ENCODE assay signal across 1 cellular context in the genomic region with DNA sequence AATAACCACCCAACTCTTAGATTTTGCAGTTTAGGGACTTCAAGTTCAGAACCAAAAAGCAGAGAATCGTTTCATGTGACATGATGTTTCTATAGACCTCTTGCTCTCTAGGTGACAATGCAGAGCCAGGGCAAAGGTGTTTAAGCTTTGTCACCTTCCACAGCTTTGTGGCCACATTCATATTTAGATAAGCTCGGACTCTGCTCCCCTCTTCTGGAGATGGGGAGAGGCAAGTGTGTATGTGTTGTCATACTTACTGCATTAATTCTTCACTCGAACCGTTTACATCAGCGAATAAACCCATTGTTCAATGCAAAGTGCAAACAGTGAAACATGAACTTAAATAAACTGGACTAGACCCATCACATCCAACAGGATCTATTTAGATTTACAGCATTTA.
TF ChIP-seq lines count a peak whose summit lies in the region.

No MANE protein-coding gene starts in this region.

TF ChIP-seq in HepG2, 621 proteins besides CTCF, POLR2A, EP300 and RAD21 (continued from another document and continues in another):
- TF ChIP-seq BCL3 (CRISPR knock-in tag; IDR thresholded peaks at IDR 0.05) (no peak), HNF4G (IDR thresholded peaks at IDR 0.05; ENCODE audit: borderline replicate concordance, low read depth, low read length) (peak; percentile 60; the same call in 1 of the 2 replicates), HNF4G (CRISPR knock-in tag; IDR thresholded peaks at IDR 0.05; ENCODE audit: borderline replicate concordance, low read depth) (no peak), SALL2 (CRISPR knock-in tag; IDR thresholded peaks at IDR 0.05) (no peak), HNRNPK (IDR thresholded peaks at IDR 0.05; ENCODE audit: low read depth, low read length, poor library complexity, severe bottlenecking) (no peak), ZNF225 (CRISPR knock-in tag; IDR thresholded peaks at IDR 0.05) (no peak), RNF2 (conservative IDR thresholded peaks at IDR 0.05; ENCODE audit: low read depth) (no peak), KMT2A (CRISPR knock-in tag; IDR thresholded peaks at IDR 0.05) (no peak), GPN1 (CRISPR knock-in tag; IDR thresholded peaks at IDR 0.05; ENCODE audit: borderline replicate concordance) (no peak), GTF3A (CRISPR knock-in tag; conservative IDR thresholded peaks at IDR 0.05) (no peak), HDAC6 (IDR thresholded peaks at IDR 0.05; ENCODE audit: low read depth, low read length) (no peak), THYN1 (CRISPR knock-in tag; IDR thresholded peaks at IDR 0.05; ENCODE audit: borderline replicate concordance, low read depth) (no peak), ZNF382 (CRISPR knock-in tag; IDR thresholded peaks at IDR 0.05; ENCODE audit: borderline replicate concordance) (no peak), ZNF790 (CRISPR knock-in tag; IDR thresholded peaks at IDR 0.05; ENCODE audit: borderline replicate concordance) (no peak), TOE1 (CRISPR knock-in tag; IDR thresholded peaks at IDR 0.05) (no peak), SIX4 (CRISPR knock-in tag; IDR thresholded peaks at IDR 0.05) (no peak; the same call in 1 of the 2 replicates), ZNF678 (CRISPR knock-in tag; IDR thresholded peaks at IDR 0.05) (no peak), ATF7 (IDR thresholded peaks at IDR 0.05) (no peak), ATF7 (CRISPR knock-in tag; IDR thresholded peaks at IDR 0.05) (no peak), KDM5B (CRISPR knock-in tag; IDR thresholded peaks at IDR 0.05; ENCODE audit: borderline replicate concordance) (no peak), HES4 (CRISPR knock-in tag; IDR thresholded peaks at IDR 0.05; ENCODE audit: borderline replicate concordance) (no peak), ZMYM2 (CRISPR knock-in tag; IDR thresholded peaks at IDR 0.05) (no peak), PPARG (CRISPR knock-in tag; conservative IDR thresholded peaks at IDR 0.05) (0 out of 2 replicates have a peak, but pooled peaks have one; percentile 18), ARID3A (IDR thresholded peaks at IDR 0.05; ENCODE audit: low read depth, low read length) (peak; percentile 23; the same call in 1 of the 2 replicates), MTA3 (CRISPR knock-in tag; IDR thresholded peaks at IDR 0.05) (no peak), ZNF24 (IDR thresholded peaks at IDR 0.05) (peak; percentile 88), MIXL1 (CRISPR knock-in tag; IDR thresholded peaks at IDR 0.05) (0 out of 2 replicates have a peak, but pooled peaks have one; percentile 61), POLR2AphosphoS5 (IDR thresholded peaks at IDR 0.05; ENCODE audit: low read depth, low read length) (0 out of 2 replicates have a peak, but pooled peaks have one; percentile 25), TBX3 (IDR thresholded peaks at IDR 0.05; ENCODE audit: borderline replicate concordance) (peak; percentile 76; the same call in 1 of the 2 replicates), ZNF17 (CRISPR knock-in tag; IDR thresholded peaks at IDR 0.05) (no peak), ZBTB14 (CRISPR knock-in tag; IDR thresholded peaks at IDR 0.05) (no peak), NR2C2 (CRISPR knock-in tag; IDR thresholded peaks at IDR 0.05; ENCODE audit: borderline replicate concordance) (no peak), RELA (CRISPR knock-in tag; IDR thresholded peaks at IDR 0.05) (no peak), NFATC3 (CRISPR knock-in tag; IDR thresholded peaks at IDR 0.05) (no peak), ZFP37 (CRISPR knock-in tag; IDR thresholded peaks at IDR 0.05; ENCODE audit: borderline replicate concordance) (no peak), FOSL1 (CRISPR knock-in tag; IDR thresholded peaks at IDR 0.05; ENCODE audit: borderline replicate concordance) (no peak), PHF20 (CRISPR knock-in tag; IDR thresholded peaks at IDR 0.05) (no peak), ZNF30 (CRISPR knock-in tag; IDR thresholded peaks at IDR 0.05) (no peak), ARHGAP35 (CRISPR knock-in tag; IDR thresholded peaks at IDR 0.05; ENCODE audit: borderline replicate concordance) (no peak), ZNF503 (CRISPR knock-in tag; IDR thresholded peaks at IDR 0.05) (no peak), SMC3 (IDR thresholded peaks at IDR 0.05; ENCODE audit: low read length) (peak; percentile 62; the same call in 1 of the 2 replicates), ZNF816 (CRISPR knock-in tag; IDR thresholded peaks at IDR 0.05; ENCODE audit: borderline replicate concordance) (no peak)
- TF ChIP-seq, protein P1, sequence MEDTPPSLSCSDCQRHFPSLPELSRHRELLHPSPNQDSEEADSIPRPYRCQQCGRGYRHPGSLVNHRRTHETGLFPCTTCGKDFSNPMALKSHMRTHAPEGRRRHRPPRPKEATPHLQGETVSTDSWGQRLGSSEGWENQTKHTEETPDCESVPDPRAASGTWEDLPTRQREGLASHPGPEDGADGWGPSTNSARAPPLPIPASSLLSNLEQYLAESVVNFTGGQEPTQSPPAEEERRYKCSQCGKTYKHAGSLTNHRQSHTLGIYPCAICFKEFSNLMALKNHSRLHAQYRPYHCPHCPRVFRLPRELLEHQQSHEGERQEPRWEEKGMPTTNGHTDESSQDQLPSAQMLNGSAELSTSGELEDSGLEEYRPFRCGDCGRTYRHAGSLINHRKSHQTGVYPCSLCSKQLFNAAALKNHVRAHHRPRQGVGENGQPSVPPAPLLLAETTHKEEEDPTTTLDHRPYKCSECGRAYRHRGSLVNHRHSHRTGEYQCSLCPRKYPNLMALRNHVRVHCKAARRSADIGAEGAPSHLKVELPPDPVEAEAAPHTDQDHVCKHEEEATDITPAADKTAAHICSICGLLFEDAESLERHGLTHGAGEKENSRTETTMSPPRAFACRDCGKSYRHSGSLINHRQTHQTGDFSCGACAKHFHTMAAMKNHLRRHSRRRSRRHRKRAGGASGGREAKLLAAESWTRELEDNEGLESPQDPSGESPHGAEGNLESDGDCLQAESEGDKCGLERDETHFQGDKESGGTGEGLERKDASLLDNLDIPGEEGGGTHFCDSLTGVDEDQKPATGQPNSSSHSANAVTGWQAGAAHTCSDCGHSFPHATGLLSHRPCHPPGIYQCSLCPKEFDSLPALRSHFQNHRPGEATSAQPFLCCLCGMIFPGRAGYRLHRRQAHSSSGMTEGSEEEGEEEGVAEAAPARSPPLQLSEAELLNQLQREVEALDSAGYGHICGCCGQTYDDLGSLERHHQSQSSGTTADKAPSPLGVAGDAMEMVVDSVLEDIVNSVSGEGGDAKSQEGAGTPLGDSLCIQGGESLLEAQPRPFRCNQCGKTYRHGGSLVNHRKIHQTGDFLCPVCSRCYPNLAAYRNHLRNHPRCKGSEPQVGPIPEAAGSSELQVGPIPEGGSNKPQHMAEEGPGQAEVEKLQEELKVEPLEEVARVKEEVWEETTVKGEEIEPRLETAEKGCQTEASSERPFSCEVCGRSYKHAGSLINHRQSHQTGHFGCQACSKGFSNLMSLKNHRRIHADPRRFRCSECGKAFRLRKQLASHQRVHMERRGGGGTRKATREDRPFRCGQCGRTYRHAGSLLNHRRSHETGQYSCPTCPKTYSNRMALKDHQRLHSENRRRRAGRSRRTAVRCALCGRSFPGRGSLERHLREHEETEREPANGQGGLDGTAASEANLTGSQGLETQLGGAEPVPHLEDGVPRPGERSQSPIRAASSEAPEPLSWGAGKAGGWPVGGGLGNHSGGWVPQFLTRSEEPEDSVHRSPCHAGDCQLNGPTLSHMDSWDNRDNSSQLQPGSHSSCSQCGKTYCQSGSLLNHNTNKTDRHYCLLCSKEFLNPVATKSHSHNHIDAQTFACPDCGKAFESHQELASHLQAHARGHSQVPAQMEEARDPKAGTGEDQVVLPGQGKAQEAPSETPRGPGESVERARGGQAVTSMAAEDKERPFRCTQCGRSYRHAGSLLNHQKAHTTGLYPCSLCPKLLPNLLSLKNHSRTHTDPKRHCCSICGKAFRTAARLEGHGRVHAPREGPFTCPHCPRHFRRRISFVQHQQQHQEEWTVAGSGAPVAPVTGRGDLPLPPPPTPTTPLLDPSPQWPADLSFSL (CRISPR knock-in tag; IDR thresholded peaks at IDR 0.05): peak; percentile 55; the same call in 1 of the 2 replicates
- TF ChIP-seq, protein P2, sequence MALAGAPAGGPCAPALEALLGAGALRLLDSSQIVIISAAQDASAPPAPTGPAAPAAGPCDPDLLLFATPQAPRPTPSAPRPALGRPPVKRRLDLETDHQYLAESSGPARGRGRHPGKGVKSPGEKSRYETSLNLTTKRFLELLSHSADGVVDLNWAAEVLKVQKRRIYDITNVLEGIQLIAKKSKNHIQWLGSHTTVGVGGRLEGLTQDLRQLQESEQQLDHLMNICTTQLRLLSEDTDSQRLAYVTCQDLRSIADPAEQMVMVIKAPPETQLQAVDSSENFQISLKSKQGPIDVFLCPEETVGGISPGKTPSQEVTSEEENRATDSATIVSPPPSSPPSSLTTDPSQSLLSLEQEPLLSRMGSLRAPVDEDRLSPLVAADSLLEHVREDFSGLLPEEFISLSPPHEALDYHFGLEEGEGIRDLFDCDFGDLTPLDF (CRISPR knock-in tag; IDR thresholded peaks at IDR 0.05): no peak
- TF ChIP-seq, protein P3, sequence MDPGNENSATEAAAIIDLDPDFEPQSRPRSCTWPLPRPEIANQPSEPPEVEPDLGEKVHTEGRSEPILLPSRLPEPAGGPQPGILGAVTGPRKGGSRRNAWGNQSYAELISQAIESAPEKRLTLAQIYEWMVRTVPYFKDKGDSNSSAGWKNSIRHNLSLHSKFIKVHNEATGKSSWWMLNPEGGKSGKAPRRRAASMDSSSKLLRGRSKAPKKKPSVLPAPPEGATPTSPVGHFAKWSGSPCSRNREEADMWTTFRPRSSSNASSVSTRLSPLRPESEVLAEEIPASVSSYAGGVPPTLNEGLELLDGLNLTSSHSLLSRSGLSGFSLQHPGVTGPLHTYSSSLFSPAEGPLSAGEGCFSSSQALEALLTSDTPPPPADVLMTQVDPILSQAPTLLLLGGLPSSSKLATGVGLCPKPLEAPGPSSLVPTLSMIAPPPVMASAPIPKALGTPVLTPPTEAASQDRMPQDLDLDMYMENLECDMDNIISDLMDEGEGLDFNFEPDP (CRISPR knock-in tag; conservative IDR thresholded peaks at IDR 0.05): no peak
- TF ChIP-seq, protein P4, sequence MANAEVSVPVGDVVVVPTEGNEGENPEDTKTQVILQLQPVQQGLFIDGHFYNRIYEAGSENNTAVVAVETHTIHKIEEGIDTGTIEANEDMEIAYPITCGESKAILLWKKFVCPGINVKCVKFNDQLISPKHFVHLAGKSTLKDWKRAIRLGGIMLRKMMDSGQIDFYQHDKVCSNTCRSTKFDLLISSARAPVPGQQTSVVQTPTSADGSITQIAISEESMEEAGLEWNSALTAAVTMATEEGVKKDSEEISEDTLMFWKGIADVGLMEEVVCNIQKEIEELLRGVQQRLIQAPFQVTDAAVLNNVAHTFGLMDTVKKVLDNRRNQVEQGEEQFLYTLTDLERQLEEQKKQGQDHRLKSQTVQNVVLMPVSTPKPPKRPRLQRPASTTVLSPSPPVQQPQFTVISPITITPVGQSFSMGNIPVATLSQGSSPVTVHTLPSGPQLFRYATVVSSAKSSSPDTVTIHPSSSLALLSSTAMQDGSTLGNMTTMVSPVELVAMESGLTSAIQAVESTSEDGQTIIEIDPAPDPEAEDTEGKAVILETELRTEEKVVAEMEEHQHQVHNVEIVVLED (CRISPR knock-in tag; IDR thresholded peaks at IDR 0.05; ENCODE audit: borderline replicate concordance): no peak
